ENCODE assay signal across 1 cellular context in the genomic region with DNA sequence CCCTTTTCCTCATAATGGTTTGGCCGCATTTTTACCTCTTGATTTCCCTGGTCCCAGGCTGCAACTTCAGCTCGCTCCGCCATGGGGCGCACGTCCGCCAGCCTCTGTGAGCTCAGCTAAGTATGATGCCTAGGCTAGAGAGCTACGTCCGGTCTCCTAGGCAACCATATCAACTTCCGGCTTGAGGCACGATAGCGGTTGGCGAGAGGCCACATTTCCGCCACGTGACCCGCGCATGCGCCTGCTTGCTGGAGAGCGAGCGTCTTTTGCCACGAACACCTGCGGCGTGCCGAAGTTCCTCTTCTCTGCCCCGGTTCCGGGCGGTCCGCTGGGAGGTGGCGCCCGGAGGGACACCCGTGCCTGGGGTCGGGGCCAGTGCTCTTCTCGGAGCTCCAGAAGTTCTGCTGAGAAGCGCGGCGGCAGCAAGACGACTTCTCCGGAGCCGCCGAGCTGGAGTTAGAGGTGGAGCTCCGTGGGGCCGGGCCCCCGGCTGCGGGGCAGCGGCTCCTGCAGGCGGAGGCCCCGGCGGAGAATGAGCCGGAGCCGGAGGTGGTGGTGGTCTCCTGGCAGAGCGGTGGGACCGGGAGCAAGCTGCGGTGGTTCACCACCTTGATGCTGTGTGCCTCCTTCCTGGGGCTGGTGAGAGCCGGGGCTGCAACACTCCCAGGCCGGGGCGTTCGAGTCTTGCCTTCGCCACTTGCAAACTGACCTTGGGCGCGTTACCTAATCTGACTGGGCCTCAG.
TF ChIP-seq lines count a peak whose summit lies in the region.

No MANE protein-coding gene starts in this region.

TF ChIP-seq in HepG2, 621 proteins besides CTCF, POLR2A, EP300 and RAD21 (continued from another document and continues in another):
- no peak for TF ChIP-seq NR2F6 (IDR thresholded peaks at IDR 0.05)
- TF ChIP-seq NR2F6 (CRISPR knock-in tag; IDR thresholded peaks at IDR 0.05), result peak; percentile 26
- TF ChIP-seq, protein P1, sequence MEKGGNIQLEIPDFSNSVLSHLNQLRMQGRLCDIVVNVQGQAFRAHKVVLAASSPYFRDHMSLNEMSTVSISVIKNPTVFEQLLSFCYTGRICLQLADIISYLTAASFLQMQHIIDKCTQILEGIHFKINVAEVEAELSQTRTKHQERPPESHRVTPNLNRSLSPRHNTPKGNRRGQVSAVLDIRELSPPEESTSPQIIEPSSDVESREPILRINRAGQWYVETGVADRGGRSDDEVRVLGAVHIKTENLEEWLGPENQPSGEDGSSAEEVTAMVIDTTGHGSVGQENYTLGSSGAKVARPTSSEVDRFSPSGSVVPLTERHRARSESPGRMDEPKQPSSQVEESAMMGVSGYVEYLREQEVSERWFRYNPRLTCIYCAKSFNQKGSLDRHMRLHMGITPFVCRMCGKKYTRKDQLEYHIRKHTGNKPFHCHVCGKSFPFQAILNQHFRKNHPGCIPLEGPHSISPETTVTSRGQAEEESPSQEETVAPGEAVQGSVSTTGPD (CRISPR knock-in tag; IDR thresholded peaks at IDR 0.05), result no peak
- TF ChIP-seq U2AF1 (optimal IDR thresholded peaks at IDR 0.05; ENCODE audit: low read depth, low read length), result no peak
- no peak for TF ChIP-seq MAZ (IDR thresholded peaks at IDR 0.05; ENCODE audit: borderline replicate concordance, low read depth, low read length)
- TF ChIP-seq MAZ (CRISPR knock-in tag; IDR thresholded peaks at IDR 0.05; ENCODE audit: low read depth), result 0 out of 2 replicates have a peak, but pooled peaks have one; percentile 32
- TF ChIP-seq ZNF460 (CRISPR knock-in tag; IDR thresholded peaks at IDR 0.05; ENCODE audit: borderline replicate concordance), result peak; percentile 59; the same call in 1 of the 2 replicates
- peak; percentile 93; the same call in 1 of the 2 replicates for TF ChIP-seq SMAD1 (CRISPR knock-in tag; IDR thresholded peaks at IDR 0.05; ENCODE audit: borderline replicate concordance, low read depth)
- TF ChIP-seq ELF4 (CRISPR knock-in tag; IDR thresholded peaks at IDR 0.05; ENCODE audit: borderline replicate concordance), result no peak; the same call in 1 of the 2 replicates
- TF ChIP-seq RXRA (CRISPR knock-in tag; IDR thresholded peaks at IDR 0.05), result peak; percentile 92
- TF ChIP-seq ZNF180 (CRISPR knock-in tag; IDR thresholded peaks at IDR 0.05; ENCODE audit: borderline replicate concordance, low read depth), result no peak
- TF ChIP-seq ZNF430 (CRISPR knock-in tag; IDR thresholded peaks at IDR 0.05), result peak; percentile 87; the same call in 1 of the 2 replicates
- peak; percentile 85; the same call in 1 of the 2 replicates for TF ChIP-seq ZMYM2 (CRISPR knock-in tag; IDR thresholded peaks at IDR 0.05)
- TF ChIP-seq, protein P2, sequence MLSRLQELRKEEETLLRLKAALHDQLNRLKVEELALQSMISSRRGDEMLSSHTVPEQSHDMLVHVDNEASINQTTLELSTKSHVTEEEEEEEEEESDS (CRISPR knock-in tag; IDR thresholded peaks at IDR 0.05; ENCODE audit: borderline replicate concordance), result no peak
- TF ChIP-seq RBM22 (optimal IDR thresholded peaks at IDR 0.05; ENCODE audit: low read length), result peak; percentile 66
- no peak; the same call in 1 of the 2 replicates for TF ChIP-seq SP5 (CRISPR knock-in tag; IDR thresholded peaks at IDR 0.05; ENCODE audit: borderline replicate concordance, low read depth)
- no peak for TF ChIP-seq SMAD9 (CRISPR knock-in tag; IDR thresholded peaks at IDR 0.05)
- no peak for TF ChIP-seq HMG20A (CRISPR knock-in tag; IDR thresholded peaks at IDR 0.05; ENCODE audit: borderline replicate concordance)
- TF ChIP-seq GPN1 (CRISPR knock-in tag; IDR thresholded peaks at IDR 0.05; ENCODE audit: borderline replicate concordance), result no peak
- TF ChIP-seq THYN1 (CRISPR knock-in tag; IDR thresholded peaks at IDR 0.05; ENCODE audit: borderline replicate concordance, low read depth), result no peak
- TF ChIP-seq ZNF570 (CRISPR knock-in tag; IDR thresholded peaks at IDR 0.05; ENCODE audit: borderline replicate concordance), result 0 out of 2 replicates have a peak, but pooled peaks have one; percentile 34
- TF ChIP-seq, protein P3, sequence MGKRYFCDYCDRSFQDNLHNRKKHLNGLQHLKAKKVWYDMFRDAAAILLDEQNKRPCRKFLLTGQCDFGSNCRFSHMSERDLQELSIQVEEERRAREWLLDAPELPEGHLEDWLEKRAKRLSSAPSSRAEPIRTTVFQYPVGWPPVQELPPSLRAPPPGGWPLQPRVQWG (CRISPR knock-in tag; IDR thresholded peaks at IDR 0.05; ENCODE audit: borderline replicate concordance, low read depth), result no peak
- TF ChIP-seq, protein P4, sequence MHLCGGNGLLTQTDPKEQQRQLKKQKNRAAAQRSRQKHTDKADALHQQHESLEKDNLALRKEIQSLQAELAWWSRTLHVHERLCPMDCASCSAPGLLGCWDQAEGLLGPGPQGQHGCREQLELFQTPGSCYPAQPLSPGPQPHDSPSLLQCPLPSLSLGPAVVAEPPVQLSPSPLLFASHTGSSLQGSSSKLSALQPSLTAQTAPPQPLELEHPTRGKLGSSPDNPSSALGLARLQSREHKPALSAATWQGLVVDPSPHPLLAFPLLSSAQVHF (CRISPR knock-in tag; IDR thresholded peaks at IDR 0.05), result no peak
- TF ChIP-seq SP1 (IDR thresholded peaks at IDR 0.05), result no peak
- TF ChIP-seq SP1 (CRISPR knock-in tag; IDR thresholded peaks at IDR 0.05), result no peak
- TF ChIP-seq ATM (IDR thresholded peaks at IDR 0.05; ENCODE audit: borderline replicate concordance), result no peak
- TF ChIP-seq JUND (CRISPR knock-in tag; IDR thresholded peaks at IDR 0.05), result no peak
- peak; percentile 92 for TF ChIP-seq ZNF670 (CRISPR knock-in tag; IDR thresholded peaks at IDR 0.05; ENCODE audit: borderline replicate concordance)
- TF ChIP-seq, protein P5, sequence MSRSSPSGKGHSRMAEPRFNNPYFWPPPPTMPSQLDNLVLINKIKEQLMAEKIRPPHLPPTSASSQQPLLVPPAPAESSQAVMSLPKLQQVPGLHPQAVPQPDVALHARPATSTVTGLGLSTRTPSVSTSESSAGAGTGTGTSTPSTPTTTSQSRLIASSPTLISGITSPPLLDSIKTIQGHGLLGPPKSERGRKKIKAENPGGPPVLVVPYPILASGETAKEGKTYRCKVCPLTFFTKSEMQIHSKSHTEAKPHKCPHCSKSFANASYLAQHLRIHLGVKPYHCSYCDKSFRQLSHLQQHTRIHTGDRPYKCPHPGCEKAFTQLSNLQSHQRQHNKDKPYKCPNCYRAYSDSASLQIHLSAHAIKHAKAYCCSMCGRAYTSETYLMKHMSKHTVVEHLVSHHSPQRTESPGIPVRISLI (CRISPR knock-in tag; IDR thresholded peaks at IDR 0.05; ENCODE audit: borderline replicate concordance), result no peak; the same call in 1 of the 2 replicates
- TF ChIP-seq, protein P6, sequence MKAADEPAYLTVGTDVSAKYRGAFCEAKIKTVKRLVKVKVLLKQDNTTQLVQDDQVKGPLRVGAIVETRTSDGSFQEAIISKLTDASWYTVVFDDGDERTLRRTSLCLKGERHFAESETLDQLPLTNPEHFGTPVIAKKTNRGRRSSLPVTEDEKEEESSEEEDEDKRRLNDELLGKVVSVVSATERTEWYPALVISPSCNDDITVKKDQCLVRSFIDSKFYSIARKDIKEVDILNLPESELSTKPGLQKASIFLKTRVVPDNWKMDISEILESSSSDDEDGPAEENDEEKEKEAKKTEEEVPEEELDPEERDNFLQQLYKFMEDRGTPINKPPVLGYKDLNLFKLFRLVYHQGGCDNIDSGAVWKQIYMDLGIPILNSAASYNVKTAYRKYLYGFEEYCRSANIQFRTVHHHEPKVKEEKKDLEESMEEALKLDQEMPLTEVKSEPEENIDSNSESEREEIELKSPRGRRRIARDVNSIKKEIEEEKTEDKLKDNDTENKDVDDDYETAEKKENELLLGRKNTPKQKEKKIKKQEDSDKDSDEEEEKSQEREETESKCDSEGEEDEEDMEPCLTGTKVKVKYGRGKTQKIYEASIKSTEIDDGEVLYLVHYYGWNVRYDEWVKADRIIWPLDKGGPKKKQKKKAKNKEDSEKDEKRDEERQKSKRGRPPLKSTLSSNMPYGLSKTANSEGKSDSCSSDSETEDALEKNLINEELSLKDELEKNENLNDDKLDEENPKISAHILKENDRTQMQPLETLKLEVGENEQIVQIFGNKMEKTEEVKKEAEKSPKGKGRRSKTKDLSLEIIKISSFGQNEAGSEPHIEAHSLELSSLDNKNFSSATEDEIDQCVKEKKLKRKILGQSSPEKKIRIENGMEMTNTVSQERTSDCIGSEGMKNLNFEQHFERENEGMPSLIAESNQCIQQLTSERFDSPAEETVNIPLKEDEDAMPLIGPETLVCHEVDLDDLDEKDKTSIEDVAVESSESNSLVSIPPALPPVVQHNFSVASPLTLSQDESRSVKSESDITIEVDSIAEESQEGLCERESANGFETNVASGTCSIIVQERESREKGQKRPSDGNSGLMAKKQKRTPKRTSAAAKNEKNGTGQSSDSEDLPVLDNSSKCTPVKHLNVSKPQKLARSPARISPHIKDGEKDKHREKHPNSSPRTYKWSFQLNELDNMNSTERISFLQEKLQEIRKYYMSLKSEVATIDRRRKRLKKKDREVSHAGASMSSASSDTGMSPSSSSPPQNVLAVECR (CRISPR knock-in tag; IDR thresholded peaks at IDR 0.05; ENCODE audit: borderline replicate concordance), result peak; percentile 98
- TF ChIP-seq IRF2 (CRISPR knock-in tag; IDR thresholded peaks at IDR 0.05), result peak; percentile 86
- peak; percentile 75; the same call in 1 of the 2 replicates for TF ChIP-seq TBX2 (CRISPR knock-in tag; IDR thresholded peaks at IDR 0.05; ENCODE audit: borderline replicate concordance)
- TF ChIP-seq ESRRA (CRISPR knock-in tag; IDR thresholded peaks at IDR 0.05; ENCODE audit: low read depth), result no peak; the same call in 1 of the 2 replicates
- no peak for TF ChIP-seq HOXA7 (CRISPR knock-in tag; IDR thresholded peaks at IDR 0.05)
- 0 out of 2 replicates have a peak, but pooled peaks have one; percentile 33 for TF ChIP-seq ZSCAN22 (CRISPR knock-in tag; IDR thresholded peaks at IDR 0.05)
- peak; percentile 59 for TF ChIP-seq SMC3 (IDR thresholded peaks at IDR 0.05; ENCODE audit: low read length)
- TF ChIP-seq ZNF160 (CRISPR knock-in tag; IDR thresholded peaks at IDR 0.05), result no peak
- TF ChIP-seq CENPT (CRISPR knock-in tag; IDR thresholded peaks at IDR 0.05; ENCODE audit: low read depth), result no peak
- TF ChIP-seq MYNN (CRISPR knock-in tag; IDR thresholded peaks at IDR 0.05; ENCODE audit: low read depth), result peak; percentile 90
- peak; percentile 92 for TF ChIP-seq STAG1 (CRISPR knock-in tag; IDR thresholded peaks at IDR 0.05)
- 0 out of 2 replicates have a peak, but pooled peaks have one; percentile 48 for TF ChIP-seq REL (CRISPR knock-in tag; conservative IDR thresholded peaks at IDR 0.05)
- TF ChIP-seq, protein P7, sequence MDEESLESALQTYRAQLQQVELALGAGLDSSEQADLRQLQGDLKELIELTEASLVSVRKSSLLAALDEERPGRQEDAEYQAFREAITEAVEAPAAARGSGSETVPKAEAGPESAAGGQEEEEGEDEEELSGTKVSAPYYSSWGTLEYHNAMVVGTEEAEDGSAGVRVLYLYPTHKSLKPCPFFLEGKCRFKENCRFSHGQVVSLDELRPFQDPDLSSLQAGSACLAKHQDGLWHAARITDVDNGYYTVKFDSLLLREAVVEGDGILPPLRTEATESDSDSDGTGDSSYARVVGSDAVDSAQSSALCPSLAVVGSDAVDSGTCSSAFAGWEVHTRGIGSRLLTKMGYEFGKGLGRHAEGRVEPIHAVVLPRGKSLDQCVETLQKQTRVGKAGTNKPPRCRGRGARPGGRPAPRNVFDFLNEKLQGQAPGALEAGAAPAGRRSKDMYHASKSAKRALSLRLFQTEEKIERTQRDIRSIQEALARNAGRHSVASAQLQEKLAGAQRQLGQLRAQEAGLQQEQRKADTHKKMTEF (CRISPR knock-in tag; IDR thresholded peaks at IDR 0.05), result peak; percentile 96
- peak; percentile 83; the same call in 1 of the 2 replicates for TF ChIP-seq KDM5A (IDR thresholded peaks at IDR 0.05; ENCODE audit: borderline replicate concordance, low read length)
- TF ChIP-seq ZNF678 (CRISPR knock-in tag; IDR thresholded peaks at IDR 0.05), result peak; percentile 83; the same call in 1 of the 2 replicates
- TF ChIP-seq, protein P8, sequence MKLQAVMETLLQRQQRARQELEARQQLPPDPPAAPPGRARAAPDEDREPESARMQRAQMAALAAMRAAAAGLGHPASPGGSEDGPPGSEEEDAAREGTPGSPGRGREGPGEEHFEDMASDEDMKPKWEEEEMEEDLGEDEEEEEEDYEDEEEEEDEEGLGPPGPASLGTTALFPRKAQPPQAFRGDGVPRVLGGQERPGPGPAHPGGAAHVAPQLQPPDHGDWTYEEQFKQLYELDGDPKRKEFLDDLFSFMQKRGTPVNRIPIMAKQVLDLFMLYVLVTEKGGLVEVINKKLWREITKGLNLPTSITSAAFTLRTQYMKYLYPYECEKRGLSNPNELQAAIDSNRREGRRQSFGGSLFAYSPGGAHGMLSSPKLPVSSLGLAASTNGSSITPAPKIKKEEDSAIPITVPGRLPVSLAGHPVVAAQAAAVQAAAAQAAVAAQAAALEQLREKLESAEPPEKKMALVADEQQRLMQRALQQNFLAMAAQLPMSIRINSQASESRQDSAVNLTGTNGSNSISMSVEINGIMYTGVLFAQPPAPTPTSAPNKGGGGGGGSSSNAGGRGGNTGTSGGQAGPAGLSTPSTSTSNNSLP (IDR thresholded peaks at IDR 0.05; ENCODE audit: low read depth, low read length), result 0 out of 2 replicates have a peak, but pooled peaks have one; percentile 55
- TF ChIP-seq NFKBIZ (CRISPR knock-in tag; IDR thresholded peaks at IDR 0.05), result peak; percentile 84; the same call in 1 of the 2 replicates
- peak; percentile 52; the same call in 1 of the 2 replicates for TF ChIP-seq ZNF768 (CRISPR knock-in tag; IDR thresholded peaks at IDR 0.05)
- TF ChIP-seq ZNF782 (CRISPR knock-in tag; IDR thresholded peaks at IDR 0.05; ENCODE audit: borderline replicate concordance), result no peak
- TF ChIP-seq NR3C1 (CRISPR knock-in tag; IDR thresholded peaks at IDR 0.05), result no peak
- peak; percentile 68 for TF ChIP-seq NFYC (CRISPR knock-in tag; IDR thresholded peaks at IDR 0.05)
- TF ChIP-seq ZZZ3 (CRISPR knock-in tag; IDR thresholded peaks at IDR 0.05; ENCODE audit: borderline replicate concordance), result no peak; the same call in 1 of the 2 replicates
- peak; percentile 88; the same call in 1 of the 2 replicates for TF ChIP-seq ZNF788 (CRISPR knock-in tag; IDR thresholded peaks at IDR 0.05; ENCODE audit: borderline replicate concordance)
- TF ChIP-seq ZNF557 (CRISPR knock-in tag; IDR thresholded peaks at IDR 0.05), result no peak; the same call in 1 of the 2 replicates
- TF ChIP-seq DR1 (CRISPR knock-in tag; IDR thresholded peaks at IDR 0.05), result no peak; the same call in 1 of the 2 replicates
- peak; percentile 87 for TF ChIP-seq RBFOX2 (IDR thresholded peaks at IDR 0.05; ENCODE audit: low read depth, low read length)
- no peak for TF ChIP-seq MATR3 (CRISPR knock-in tag; IDR thresholded peaks at IDR 0.05)
- no peak for TF ChIP-seq CENPX (CRISPR knock-in tag; IDR thresholded peaks at IDR 0.05)
